1 cellular context compared by ENCODE assay signal in genomic region chr1:223203694-223204093, GRCh38.
TF ChIP-seq lines count a peak whose summit lies in the region.

No MANE protein-coding gene starts in this region.

TF ChIP-seq in K562, 482 proteins besides CTCF, POLR2A, EP300 and RAD21 (continued from another document):
- TF ChIP-seq MGA (IDR thresholded peaks at IDR 0.05) (peak; percentile 39; the same call in 1 of the 2 replicates), RBM25 (IDR thresholded peaks at IDR 0.05; ENCODE audit: low read depth, low read length, severe bottlenecking) (no peak), CBFA2T2 (conservative IDR thresholded peaks at IDR 0.05) (peak; percentile 21; the same call in 1 of the 2 replicates), TCF3 (CRISPR knock-in tag; IDR thresholded peaks at IDR 0.05) (peak; percentile 18; the same call in 1 of the 2 replicates), FOXJ3 (CRISPR knock-in tag; IDR thresholded peaks at IDR 0.05) (no peak), E2F6 (IDR thresholded peaks at IDR 0.05; ENCODE audit: borderline replicate concordance in 1 of 2, extremely low read depth in 1 of 2, insufficient read depth in 1 of 2, insufficient read length in 1 of 2, low read depth in 1 of 2, low read length in 1 of 2, poor library complexity in 1 of 2, severe bottlenecking in 1 of 2) (peak in 1 of 2 experiments; percentile 3)
TF ChIP-seq in K562: peak in this region for 7.
